ENCODE assay signal across 18 cellular contexts in genomic region chr11:120648706-120649250, GRCh38.
"Had no signal": no experiment of that assay in that cellular context is flagged by ENCODE, and none has a peak within 500 bp of the region (broad histone marks: within the 10 kb centered on the region; RNA-seq: fewer than 3 reads in every experiment).

No MANE protein-coding gene starts in this region.

- H3K27ac Mint-ChIP-seq: activated CD4-positive, alpha-beta memory T cell treated with anti-CD3 and anti-CD28 coated beads for 36 hours; activated CD4-positive, alpha-beta T cell treated with anti-CD3 and anti-CD28 coated beads for 36 hours; activated naive CD4-positive, alpha-beta T cell treated with anti-CD3 and anti-CD28 coated beads, Interleukin-2, amount 50 U/mL, for 72 hours; activated T-helper 1 cell treated with anti-CD3 and anti-CD28 coated beads, Interleukin-12 subunit alpha, Interleukin-12 subunit beta, Interleukin-2, Interleukin-4 antibody, amounts not matched to agents 30 ng/mL and 10 ng/mL and 1 ng/mL, durations not matched to agents 14 hours and 24 hours and 36 hours; stimulated activated naive B cell treated with anti-CD40 and anti-IgM and Interleukin-4, amounts not matched to agents 10 μg/mL and 1 μg/mL and 100 μg/mL, for 72 hours; WTC11 had no signal

- H3K9me3 Mint-ChIP-seq: activated CD4-positive, alpha-beta memory T cell treated with anti-CD3 and anti-CD28 coated beads for 36 hours; activated naive CD4-positive, alpha-beta T cell treated with anti-CD3 and anti-CD28 coated beads, Interleukin-2, amount 50 U/mL, for 72 hours; activated T-helper 1 cell treated with anti-CD3 and anti-CD28 coated beads, Interleukin-12 subunit alpha, Interleukin-12 subunit beta, Interleukin-2, Interleukin-4 antibody, amounts not matched to agents 30 ng/mL and 10 ng/mL and 1 ng/mL, durations not matched to agents 14 hours and 24 hours and 36 hours; stimulated activated naive B cell treated with anti-CD40 and anti-IgM and Interleukin-4, amounts not matched to agents 10 μg/mL and 1 μg/mL and 100 μg/mL, for 72 hours had no signal

- DNase-seq: activated CD4-positive, alpha-beta memory T cell treated with anti-CD3 and anti-CD28 coated beads for 36 hours; activated CD4-positive, alpha-beta T cell treated with anti-CD3 and anti-CD28 coated beads for 36 hours; activated gamma-delta T cell treated with Interleukin-2 at 50 U/mL for 16 hours; activated T-cell treated with anti-CD3 and anti-CD28 coated beads for 4 hours; adrenal gland; cerebellar nuclear complex; cortex of kidney; erythroblast; hypothalamus; islet precursor cell; midbrain; occipital lobe; retina; stimulated activated naive B cell treated with anti-CD40 and anti-IgM and Interleukin-4, amounts not matched to agents 10 μg/mL and 1 μg/mL and 100 μg/mL, for 72 hours; thyroid gland had no signal

- H3K4me1 Mint-ChIP-seq: activated CD4-positive, alpha-beta T cell treated with anti-CD3 and anti-CD28 coated beads for 36 hours had no signal

- H3K4me3 Mint-ChIP-seq: activated CD4-positive, alpha-beta memory T cell treated with anti-CD3 and anti-CD28 coated beads for 36 hours; activated CD4-positive, alpha-beta T cell treated with anti-CD3 and anti-CD28 coated beads for 36 hours; activated T-helper 1 cell treated with anti-CD3 and anti-CD28 coated beads, Interleukin-12 subunit alpha, Interleukin-12 subunit beta, Interleukin-2, Interleukin-4 antibody, amounts not matched to agents 30 ng/mL and 10 ng/mL and 1 ng/mL, durations not matched to agents 14 hours and 24 hours and 36 hours; stimulated activated naive B cell treated with anti-CD40 and anti-IgM and Interleukin-4, amounts not matched to agents 10 μg/mL and 1 μg/mL and 100 μg/mL, for 72 hours; WTC11 had no signal

- ATAC-seq: activated CD4-positive, alpha-beta T cell treated with anti-CD3 and anti-CD28 coated beads for 36 hours; activated naive CD4-positive, alpha-beta T cell treated with anti-CD3 and anti-CD28 coated beads, Interleukin-2, amount 50 U/mL, for 72 hours; stimulated activated naive B cell treated with anti-CD40 and anti-IgM and Interleukin-4, amounts not matched to agents 10 μg/mL and 1 μg/mL and 100 μg/mL, for 72 hours; WTC11 had no signal
